ENCODE assay signal across 8 cellular contexts in genomic region chr2:128736046-128736688, GRCh38.
DNase-seq lines count a peak whose midpoint lies in the region; ATAC-seq, FAIRE-seq and TF ChIP-seq lines count a peak whose summit lies in the region.
"Had no signal": no experiment of that assay in that cellular context is flagged by ENCODE, and none has a peak within 500 bp of the region (broad histone marks: within the 10 kb centered on the region; RNA-seq: fewer than 3 reads in every experiment).

No MANE protein-coding gene starts in this region.

- WGBS in stomach, 5 donors, result 53 to 60% (median 59%) methylated on average over 16 of the region's 16 CpGs

- H3K36me3 Mint-ChIP-seq in naive thymus-derived CD8-positive, alpha-beta T cell, result no peaks in the 10 kb centered on the region

- peak overlapping the region; percentile 62 for H3K4me2 ChIP-seq in keratinocyte (ENCODE audit: control insufficient read depth, extremely low read depth, insufficient read depth, low read depth, low read length)

- H3K4me3 Mint-ChIP-seq in naive thymus-derived CD8-positive, alpha-beta T cell, result peak overlapping the region in 4 of 10 donors; percentile 48 to 68 (median 58)

- ATAC-seq in HG02884 (IDR thresholded peaks at IDR 0.05; ENCODE audit: unreplicated experiment), result peak; percentile 3
- no peak for ATAC-seq in naive thymus-derived CD8-positive, alpha-beta T cell

- no peak for TF ChIP-seq EP300 in stomach (IDR thresholded peaks at IDR 0.05)

- no peaks in the 10 kb centered on the region for H3K79me2 ChIP-seq in keratinocyte (ENCODE audit: control insufficient read depth, insufficient read depth, low read length)

- H3K27ac ChIP-seq in keratinocyte (ENCODE audit: control insufficient read depth, insufficient read depth, low read length) (no peak overlapping the region), stomach (no peak overlapping the region)

- intact Hi-C loops in stomach (cut with DNase I; ENCODE audit: low total_unique reads), result loop anchor here (10.0 kb wide), 1 partner anchor 519 kb away; no protein-coding TSS in a partner anchor

- H3K9ac ChIP-seq in adipocyte (ENCODE audit: low read length) (peak overlapping the region; percentile 71), keratinocyte (ENCODE audit: control insufficient read depth, extremely low read depth, insufficient read depth, low read length) (no peak overlapping the region)

- H3K4me3 ChIP-seq in adipocyte (ENCODE audit: low read length) (peak overlapping the region; percentile 61), keratinocyte (ENCODE audit: control insufficient read depth in 2 of 3, extremely low read depth in 1 of 3, insufficient read depth in 2 of 3, low read depth in 1 of 3, low read length in 3 of 3) (no peak overlapping the region), stomach (peak overlapping the region in 3 of 4 donors; percentile 35 to 39 (median 37))

- no peaks in the 10 kb centered on the region for H3K9me3 Mint-ChIP-seq in naive thymus-derived CD8-positive, alpha-beta T cell

- H3K36me3 ChIP-seq in adipocyte (ENCODE audit: control insufficient read depth, insufficient read depth, low read length, severe bottlenecking) (no peaks in the 10 kb centered on the region), keratinocyte (ENCODE audit: control insufficient read depth in 2 of 2, extremely low read depth in 1 of 2, insufficient read depth in 2 of 2, low read length in 2 of 2) (no peaks in the 10 kb centered on the region), stomach (no peaks in the 10 kb centered on the region)

- H4K20me1 ChIP-seq in keratinocyte (ENCODE audit: control insufficient read depth, extremely low read depth, insufficient read depth, low read length), result no peaks in the 10 kb centered on the region

- H3K4me1 ChIP-seq in adipocyte (ENCODE audit: control insufficient read depth, insufficient read depth, low read length) (peaks cover 40% of the 10 kb centered on the region), keratinocyte (ENCODE audit: control insufficient read depth, extremely low read depth, insufficient read depth, low read length) (peaks cover 4% of the 10 kb centered on the region), stomach (peaks cover 11 to 27% (median 15%) of the 10 kb centered on the region in 4 donors)

- POLR2A ChIA-PET in naive thymus-derived CD8-positive, alpha-beta T cell (lab: Charles Lee), result no interaction called here

- dilution Hi-C loops in keratinocyte (cut with MboI; ENCODE audit: extremely low pct_ligation_motif_present, low sequenced_read_pairs), result no loop called here

- H3K9me1 ChIP-seq in keratinocyte (ENCODE audit: control insufficient read depth, extremely low read depth, insufficient read depth, low read length), result no peaks in the 10 kb centered on the region

- no peak for TF ChIP-seq CTCF in keratinocyte (optimal IDR thresholded peaks at IDR 0.05 in 1 of 3, IDR thresholded peaks at IDR 0.05 in 1 of 3, conservative IDR thresholded peaks at IDR 0.05 in 1 of 3; ENCODE audit: extremely low read depth in 1 of 3, insufficient read depth in 2 of 3, low read length in 3 of 3)
- no peak for TF ChIP-seq CTCF in stomach (IDR thresholded peaks at IDR 0.05)

- H3K9me3 ChIP-seq in adipocyte (ENCODE audit: control insufficient read depth, low read length) (no peaks in the 10 kb centered on the region), keratinocyte (ENCODE audit: control insufficient read depth, low read depth, low read length) (no peaks in the 10 kb centered on the region), stomach (no peaks in the 10 kb centered on the region)

- no peak overlapping the region for H3K27ac Mint-ChIP-seq in naive thymus-derived CD8-positive, alpha-beta T cell

- H3K27me3 ChIP-seq in adipocyte (replicated peaks; ENCODE audit: control insufficient read depth, insufficient read depth, low read length) (peaks cover 2% of the 10 kb centered on the region), keratinocyte (ENCODE audit: control insufficient read depth, extremely low read depth, insufficient read depth, low read length) (peaks cover 7% of the 10 kb centered on the region), stomach (peaks cover 0 to 7% (median 0%) of the 10 kb centered on the region in 3 donors)

- H3K4me1 Mint-ChIP-seq in naive thymus-derived CD8-positive, alpha-beta T cell, result peaks cover 3 to 19% (median 12%) of the 10 kb centered on the region in 4 donors

- TF ChIP-seq POLR2A in stomach (IDR thresholded peaks at IDR 0.05), result no peak

- peaks cover 5 to 37% (median 23%) of the 10 kb centered on the region in 5 donors for H3K27me3 Mint-ChIP-seq in naive thymus-derived CD8-positive, alpha-beta T cell

- FAIRE-seq in keratinocyte (lab: Jason Lieb, UNC), result no peak
- FAIRE-seq: HTR-8/SVneo had no signal

- H2AFZ ChIP-seq in keratinocyte (ENCODE audit: control insufficient read depth, low read length), result no peak overlapping the region

- DNase-seq in adipocyte (ENCODE audit: low read depth) (no peak), keratinocyte (ENCODE audit: low read depth, low spot score) (no peak), stomach (no peak), epidermal melanocyte (ENCODE audit: insufficient read length, low spot score) (no peak), COLO829 (ENCODE audit: low spot score) (no peak)
- no peak for DNase-seq in naive thymus-derived CD8-positive, alpha-beta T cell

Comparison
In these comparisons a context has a peak if more than half of its experiments do, and no peak if none do; other contexts are left out.
1. H3K4me3 ChIP-seq: peak in adipocyte (single experiment) and stomach (3 of 4); none in keratinocyte (0 of 3).